Comparison of ENCODE assay signal across 10 cellular contexts in the genomic region with DNA sequence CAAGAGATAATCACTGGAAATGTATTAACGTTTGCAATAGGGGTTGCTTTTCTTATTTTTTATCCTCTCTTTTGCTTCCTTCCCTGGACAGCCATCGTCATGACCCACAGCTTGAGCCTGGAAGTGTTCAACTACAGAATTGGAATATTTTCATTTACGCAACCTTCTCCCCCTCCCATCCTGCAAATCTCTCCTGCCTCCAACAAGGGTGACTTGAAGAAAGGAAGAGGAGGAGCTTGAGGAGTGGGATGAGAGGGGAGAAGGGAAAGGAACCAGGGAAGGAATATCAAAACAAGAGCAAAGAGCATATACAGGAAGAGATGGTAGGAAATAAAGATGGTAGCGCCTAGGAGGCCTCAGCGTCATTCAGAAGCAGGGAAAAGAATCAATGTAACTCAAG. TPM values are rescaled to one million over a fixed set of nuclear protein-coding genes. Genes with fewer than 3 reads are reported as not detected.
DNase-seq lines count a peak whose midpoint lies in the region; ATAC-seq and TF ChIP-seq lines count a peak whose summit lies in the region.
"Had no signal": no experiment of that assay in that cellular context is flagged by ENCODE, and none has a peak within 500 bp of the region (broad histone marks: within the 10 kb centered on the region; RNA-seq: fewer than 3 reads in every experiment).

No MANE protein-coding gene starts in this region.

- peaks cover 21% of the 10 kb centered on the region for H3K36me3 Mint-ChIP-seq in activated naive CD4-positive, alpha-beta T cell treated with anti-CD3 and anti-CD28 coated beads for 36 hours (ENCODE audit: low read depth)
- H3K36me3 Mint-ChIP-seq in activated T-helper 2 cell treated with anti-CD3 and anti-CD28 coated beads, Interferon-gamma antibody, Interleukin-2, Interleukin-4, amounts not matched to agents 10 μg/mL and 5 μg/mL and 100 μg/mL, durations not matched to agents 14 hours and 24 hours and 36 hours (ENCODE audit: low read depth) = peaks cover 32% of the 10 kb centered on the region
- H3K36me3 Mint-ChIP-seq in type B pancreatic cell = peaks cover 46% of the 10 kb centered on the region

- no peaks in the 10 kb centered on the region for H3K27me3 Mint-ChIP-seq in activated naive CD4-positive, alpha-beta T cell treated with anti-CD3 and anti-CD28 coated beads for 36 hours (ENCODE audit: low read depth)
- H3K27me3 Mint-ChIP-seq in activated T-helper 2 cell treated with anti-CD3 and anti-CD28 coated beads, Interferon-gamma antibody, Interleukin-2, Interleukin-4, amounts not matched to agents 10 μg/mL and 5 μg/mL and 100 μg/mL, durations not matched to agents 14 hours and 24 hours and 36 hours (ENCODE audit: low read depth) = peaks cover 17% of the 10 kb centered on the region
- H3K27me3 Mint-ChIP-seq in type B pancreatic cell = no peaks in the 10 kb centered on the region

- peak overlapping the region; percentile 80 for H3K27ac Mint-ChIP-seq in activated naive CD4-positive, alpha-beta T cell treated with anti-CD3 and anti-CD28 coated beads for 36 hours
- H3K27ac Mint-ChIP-seq in activated T-helper 2 cell treated with anti-CD3 and anti-CD28 coated beads, Interferon-gamma antibody, Interleukin-2, Interleukin-4, amounts not matched to agents 10 μg/mL and 5 μg/mL and 100 μg/mL, durations not matched to agents 14 hours and 24 hours and 36 hours = no peak overlapping the region
- peak overlapping the region; percentile 84 for H3K27ac Mint-ChIP-seq in type B pancreatic cell

- no peak for TF ChIP-seq CTCF in type B pancreatic cell (conservative IDR thresholded peaks at IDR 0.05)

- CTCF ChIA-PET in activated naive CD4-positive, alpha-beta T cell treated with anti-CD3 and anti-CD28 coated beads for 36 hours (lab: Charles Lee) = interaction anchor here (1.0 kb wide), 1 partner anchor 9 kb away, joined by 3 read pairs; no protein-coding TSS in a partner anchor

- H3K4me3 ChIP-seq in iPS-18c (ENCODE audit: insufficient read depth, low read depth, low read length) = peak overlapping the region; percentile 52; the same call in 1 of the 2 replicates

- H3K4me1 Mint-ChIP-seq in activated naive CD4-positive, alpha-beta T cell treated with anti-CD3 and anti-CD28 coated beads for 36 hours (ENCODE audit: low read depth) = peaks cover 38% of the 10 kb centered on the region
- H3K4me1 Mint-ChIP-seq in activated T-helper 2 cell treated with anti-CD3 and anti-CD28 coated beads, Interferon-gamma antibody, Interleukin-2, Interleukin-4, amounts not matched to agents 10 μg/mL and 5 μg/mL and 100 μg/mL, durations not matched to agents 14 hours and 24 hours and 36 hours (ENCODE audit: low read depth) = peaks cover 32% of the 10 kb centered on the region
- H3K4me1 Mint-ChIP-seq in type B pancreatic cell (ENCODE audit: unreplicated experiment) = peaks cover 21% of the 10 kb centered on the region

- no peak for DNase-seq in activated naive CD4-positive, alpha-beta T cell treated with anti-CD3 and anti-CD28 coated beads for 36 hours
- DNase-seq in activated naive CD4-positive, alpha-beta T cell treated with Interleukin-2 at 50 U/mL for 16 hours = no peak
- no peak for DNase-seq in activated T-helper 2 cell treated with anti-CD3 and anti-CD28 coated beads, Interferon-gamma antibody, Interleukin-2, Interleukin-4, amounts not matched to agents 10 μg/mL and 5 μg/mL and 100 μg/mL, durations not matched to agents 14 hours and 24 hours and 36 hours (ENCODE audit: low spot score)
- no peak for DNase-seq in type B pancreatic cell (ENCODE audit: extremely low spot score, unreplicated experiment)
- DNase-seq in NK-92 (lab: John Stamatoyannopoulos, UW; ENCODE audit: unreplicated experiment) = no peak
- DNase-seq in anterior cingulate cortex (lab: John Stamatoyannopoulos, UW) = no peak
- DNase-seq: activated CD4-positive, alpha-beta T cell treated with anti-CD3 and anti-CD28 coated beads, Interleukin-2, amount 50 U/mL, for 4 hours; midbrain had no signal

- no peak for ATAC-seq in HG03025 (IDR thresholded peaks at IDR 0.05; ENCODE audit: low FRiP score, unreplicated experiment)

- intact Hi-C loops in activated naive CD4-positive, alpha-beta T cell treated with anti-CD3 and anti-CD28 coated beads for 36 hours (cut with micrococcal nuclease) = loop anchor here (2.0 kb wide), 2 partner anchors 49 to 159 kb away; no protein-coding TSS in a partner anchor
- intact Hi-C loops in activated T-helper 2 cell treated with anti-CD3 and anti-CD28 coated beads, Interferon-gamma antibody, Interleukin-2, Interleukin-4, amounts not matched to agents 10 μg/mL and 5 μg/mL and 100 μg/mL, durations not matched to agents 14 hours and 24 hours and 36 hours (cut with micrococcal nuclease) = loop anchor here (2.0 to 5.0 kb wide), 3 partner anchors 19 to 49 kb away; no protein-coding TSS in a partner anchor

- peak overlapping the region; percentile 82 for H3K4me3 Mint-ChIP-seq in activated naive CD4-positive, alpha-beta T cell treated with anti-CD3 and anti-CD28 coated beads for 36 hours
- H3K4me3 Mint-ChIP-seq in activated T-helper 2 cell treated with anti-CD3 and anti-CD28 coated beads, Interferon-gamma antibody, Interleukin-2, Interleukin-4, amounts not matched to agents 10 μg/mL and 5 μg/mL and 100 μg/mL, durations not matched to agents 14 hours and 24 hours and 36 hours (ENCODE audit: low read depth) = peak overlapping the region; percentile 77
- peak overlapping the region; percentile 88 for H3K4me3 Mint-ChIP-seq in type B pancreatic cell

- no peaks in the 10 kb centered on the region for H3K9me3 Mint-ChIP-seq in activated naive CD4-positive, alpha-beta T cell treated with anti-CD3 and anti-CD28 coated beads for 36 hours
- no peaks in the 10 kb centered on the region for H3K9me3 Mint-ChIP-seq in activated T-helper 2 cell treated with anti-CD3 and anti-CD28 coated beads, Interferon-gamma antibody, Interleukin-2, Interleukin-4, amounts not matched to agents 10 μg/mL and 5 μg/mL and 100 μg/mL, durations not matched to agents 14 hours and 24 hours and 36 hours
- no peaks in the 10 kb centered on the region for H3K9me3 Mint-ChIP-seq in type B pancreatic cell

- H3K9me3 ChIP-seq in iPS-18c (ENCODE audit: control insufficient read depth, insufficient read depth, low read length) = no peaks in the 10 kb centered on the region

RNA-seq across cellular contexts. Expression of gene MANSC4, which starts 1.6 kb away (rescaled TPM):
- not detected for total RNA-seq in activated naive CD4-positive, alpha-beta T cell treated with anti-CD3 and anti-CD28 coated beads for 36 hours
- not detected in 2 replicates for total RNA-seq in activated T-helper 2 cell treated with anti-CD3 and anti-CD28 coated beads, Interferon-gamma antibody, Interleukin-2, Interleukin-4, amounts not matched to agents 10 μg/mL and 5 μg/mL and 100 μg/mL, durations not matched to agents 14 hours and 24 hours and 36 hours
- 0.36 TPM in 1 of 2 replicates, not detected in the other for total RNA-seq in type B pancreatic cell (ENCODE audit: low replicate concordance)

RNA-seq across cellular contexts. Expression of gene KLHL42, which starts 1.6 kb away (rescaled TPM):
- total RNA-seq in activated naive CD4-positive, alpha-beta T cell treated with anti-CD3 and anti-CD28 coated beads for 36 hours = 1 to 10 TPM; 9.4 to 9.8 TPM
- total RNA-seq in activated T-helper 2 cell treated with anti-CD3 and anti-CD28 coated beads, Interferon-gamma antibody, Interleukin-2, Interleukin-4, amounts not matched to agents 10 μg/mL and 5 μg/mL and 100 μg/mL, durations not matched to agents 14 hours and 24 hours and 36 hours = 16.2 and 16.9 TPM in 2 replicates
- total RNA-seq in type B pancreatic cell (ENCODE audit: low replicate concordance) = 30.6 and 40.3 TPM in 2 replicates
